In genomic region chr15:96350884-96351639, GRCh38 we compare ENCODE assay signal across 18 cellular contexts. TPM values are rescaled to one million over a fixed set of nuclear protein-coding genes. Genes with fewer than 3 reads are reported as not detected.
DNase-seq lines count a peak whose midpoint lies in the region; ATAC-seq, FAIRE-seq and TF ChIP-seq lines count a peak whose summit lies in the region.
"Had no signal": no experiment of that assay in that cellular context is flagged by ENCODE, and none has a peak within 500 bp of the region (broad histone marks: within the 10 kb centered on the region; RNA-seq: fewer than 3 reads in every experiment).

No MANE protein-coding gene starts in this region.

- DNase-seq in K562 (ENCODE audit: extremely low read depth in 1 of 4, low spot score in 3 of 4) (no peak), neural progenitor cell (ENCODE audit: low spot score) (no peak), tibial artery (peak in 1 of 2 donors; percentile 17), CD14-positive monocyte (ENCODE audit: low spot score) (no peak), DMS153 treated with DMSO at 0.1 percent for 48 hours (lab: John Stamatoyannopoulos, UW; ENCODE audit: unreplicated experiment) (no peak)
- no peak for DNase-seq in T-helper 2 cell treated with Interferon-gamma antibody and Interleukin-4, amounts not matched to agents 5 μg/mL and 100 μg/mL, for 36 hours (ENCODE audit: low spot score)
- DNase-seq: activated CD4-positive, alpha-beta T cell treated with anti-CD3 and anti-CD28 coated beads for 4 hours; activated naive CD4-positive, alpha-beta T cell treated with anti-CD3 and anti-CD28 coated beads for 36 hours; DND-41; effector CD8-positive, alpha-beta T cell; NCI-H146; NCI-H345; SHP77; T1000 had no signal

- H3K27me3 Mint-ChIP-seq in neural progenitor cell (ENCODE audit: insufficient read depth, low read depth) (peaks cover 28% of the 10 kb centered on the region), CD14-positive monocyte (ENCODE audit: low read depth in 3 of 3) (peaks cover 0 to 78% (median 32%) of the 10 kb centered on the region in 3 donors)
- H3K27me3 Mint-ChIP-seq in T-helper 2 cell treated with Interferon-gamma antibody and Interleukin-4, amounts not matched to agents 5 μg/mL and 100 μg/mL, for 36 hours (ENCODE audit: low read depth) = peaks cover 77% of the 10 kb centered on the region

- H3K27me3 ChIP-seq in K562 (ENCODE audit: control insufficient read depth in 2 of 2, insufficient read depth in 2 of 2, low read length in 2 of 2) (no peaks in the 10 kb centered on the region), esophagus (ENCODE audit: control insufficient read depth in 1 of 2, insufficient read depth in 2 of 2, low read length in 2 of 2) (no peaks in the 10 kb centered on the region), neural progenitor cell (peaks cover 69% of the 10 kb centered on the region), tibial artery (no peaks in the 10 kb centered on the region)

- CTCF ChIA-PET in K562 (lab: Yijun Ruan, JAX; ENCODE audit: low intra/inter-chr PET ratio) = no interaction called here

- intact Hi-C loops in K562 (cut with micrococcal nuclease) = no loop called here
- intact Hi-C loops in tibial artery (cut with DNase I; ENCODE audit: low total_unique reads) = loop anchor here (10.0 kb wide), 1 partner anchor 1676 kb away; no protein-coding TSS in a partner anchor
- intact Hi-C loops in CD14-positive monocyte (cut with micrococcal nuclease) = loop anchor here (10.0 kb wide), 1 partner anchor 884 kb away; no protein-coding TSS in a partner anchor

- POLR2A ChIA-PET in K562 (lab: Yijun Ruan, JAX) = no interaction called here

- H3F3A ChIP-seq in neural progenitor cell (ENCODE audit: low read depth) = peaks cover 90% of the 10 kb centered on the region

- H3K4me1 Mint-ChIP-seq in neural progenitor cell = peaks cover 77% of the 10 kb centered on the region
- no peaks in the 10 kb centered on the region for H3K4me1 Mint-ChIP-seq in T-helper 2 cell treated with Interferon-gamma antibody and Interleukin-4, amounts not matched to agents 5 μg/mL and 100 μg/mL, for 36 hours (ENCODE audit: low read depth)
- peaks cover 18% of the 10 kb centered on the region for H3K4me1 Mint-ChIP-seq in CD14-positive monocyte

- H3K79me2 ChIP-seq in K562 (ENCODE audit: control insufficient read depth, insufficient read depth, low read length) (peaks cover 21% of the 10 kb centered on the region; the same call in 2 of the 3 replicates), neural progenitor cell (ENCODE audit: low read depth) (peaks cover 65% of the 10 kb centered on the region)

- H3K4me3 Mint-ChIP-seq in neural progenitor cell (peak overlapping the region; percentile 71), CD14-positive monocyte (peak overlapping the region in 1 of 2 donors; percentile 63)
- no peak overlapping the region for H3K4me3 Mint-ChIP-seq in T-helper 2 cell treated with Interferon-gamma antibody and Interleukin-4, amounts not matched to agents 5 μg/mL and 100 μg/mL, for 36 hours
- H3K4me3 Mint-ChIP-seq: activated naive CD4-positive, alpha-beta T cell treated with anti-CD3 and anti-CD28 coated beads for 36 hours had no signal

- H3K36me3 ChIP-seq in K562 (ENCODE audit: control insufficient read depth, insufficient read depth, low read length) (peaks cover 11% of the 10 kb centered on the region; the same call in 2 of the 3 replicates), esophagus (ENCODE audit: control insufficient read depth in 2 of 2, insufficient read depth in 2 of 2, low read length in 1 of 2) (no peaks in the 10 kb centered on the region), neural progenitor cell (no peaks in the 10 kb centered on the region), tibial artery (no peaks in the 10 kb centered on the region)
- H3K36me3 ChIP-seq: breast epithelium had no signal

- peaks cover 14 to 40% of the 10 kb centered on the region in 2 experiments; a peak in 4 of 5 replicates for H3K4me1 ChIP-seq in K562 (replicated peaks in 1 of 2; ENCODE audit: control insufficient read depth in 2 of 2, insufficient read depth in 2 of 2, low read length in 2 of 2)
- H3K4me1 ChIP-seq in esophagus (ENCODE audit: control insufficient read depth in 2 of 2, insufficient read depth in 2 of 2, low read length in 1 of 2) = peaks cover 0 to 3% of the 10 kb centered on the region in 2 donors
- H3K4me1 ChIP-seq in neural progenitor cell = peaks cover 94% of the 10 kb centered on the region
- peaks cover 0 to 81% (median 36%) of the 10 kb centered on the region in 4 donors for H3K4me1 ChIP-seq in tibial artery

- TF ChIP-seq POLR2A in K562 (conservative IDR thresholded peaks at IDR 0.05) = no peak

- peaks cover 2% of the 10 kb centered on the region; the same call in 1 of the 2 replicates for H3K9me3 ChIP-seq in K562 (replicated peaks; ENCODE audit: control insufficient read depth, insufficient read depth, low read depth, low read length)
- peaks cover 0 to 5% of the 10 kb centered on the region in 2 donors for H3K9me3 ChIP-seq in esophagus (ENCODE audit: control insufficient read depth in 2 of 2, insufficient read depth in 1 of 2, low read depth in 1 of 2, low read length in 1 of 2)
- H3K9me3 ChIP-seq in neural progenitor cell (ENCODE audit: low read depth) = no peaks in the 10 kb centered on the region
- no peaks in the 10 kb centered on the region for H3K9me3 ChIP-seq in tibial artery
- H3K9me3 ChIP-seq: breast epithelium had no signal

- no peak for TF ChIP-seq EP300 in K562 (IDR thresholded peaks at IDR 0.05; ENCODE audit: low read length)

- no peak for TF ChIP-seq CTCF in K562 (IDR thresholded peaks at IDR 0.05 in 2 of 3, conservative IDR thresholded peaks at IDR 0.05 in 1 of 3; ENCODE audit: insufficient read depth in 2 of 3, low read depth in 1 of 3, low read length in 3 of 3)
- no peak for TF ChIP-seq CTCF in neural progenitor cell (IDR thresholded peaks at IDR 0.05)
- no peak for TF ChIP-seq CTCF in tibial artery (IDR thresholded peaks at IDR 0.05)
- no peak for TF ChIP-seq CTCF in CD14-positive monocyte (IDR thresholded peaks at IDR 0.05)

- no peaks in the 10 kb centered on the region for H3K9me1 ChIP-seq in K562 (ENCODE audit: control insufficient read depth, insufficient read depth, low read length)

- BruUV-seq in K562 (replicated peaks; lab: Mats Ljungman, UMichigan) = no TSS peak

- H3K27ac ChIP-seq in K562 (ENCODE audit: extremely low read depth, low read depth, low read length) (no peak overlapping the region), esophagus (ENCODE audit: low read depth in 2 of 2, low read length in 1 of 2) (peak overlapping the region; percentile 58 to 81), neural progenitor cell (no peak overlapping the region), tibial artery (peak overlapping the region; percentile 97 to 99)

- H3K4me3 ChIP-seq in K562 = no peak overlapping the region
- no peak overlapping the region for H3K4me3 ChIP-seq in esophagus (ENCODE audit: low read depth in 1 of 2, low read length in 2 of 2)
- H3K4me3 ChIP-seq in neural progenitor cell = peak overlapping the region; percentile 39
- peak overlapping the region; percentile 43 to 97 for H3K4me3 ChIP-seq in tibial artery

- WGBS in K562 (ENCODE audit: insufficient coverage, low coverage, missing lambda C conversion rate) = 90% methylated on average over 17 of the region's 19 CpGs
- 54 to 61% methylated on average over 19 of the region's 19 CpGs for WGBS in esophagus, 2 donors

- H3K4me2 ChIP-seq in K562 (ENCODE audit: insufficient read depth, low read length) (no peak overlapping the region), neural progenitor cell (peak overlapping the region; percentile 98)

- no peak overlapping the region for H3K9ac ChIP-seq in K562 (ENCODE audit: insufficient read depth in 1 of 2, low read depth in 2 of 2, low read length in 2 of 2)
- H3K9ac ChIP-seq in neural progenitor cell = no peak overlapping the region

- no peak for FAIRE-seq in K562 (lab: Jason Lieb, UNC)

- no peak for TF ChIP-seq RAD21 in K562 (CRISPR knock-in tag; conservative IDR thresholded peaks at IDR 0.05 in 1 of 2, IDR thresholded peaks at IDR 0.05 in 1 of 2)

- in situ Hi-C loops in K562 (cut with MboI) = loop anchor here (10.0 kb wide), 1 partner anchor 234 kb away; no protein-coding TSS in a partner anchor

- ATAC-seq in K562 (no peak), GM21825 (IDR thresholded peaks at IDR 0.05; ENCODE audit: unreplicated experiment) (no peak)

- H3K27ac Mint-ChIP-seq in neural progenitor cell = no peak overlapping the region
- no peak overlapping the region for H3K27ac Mint-ChIP-seq in T-helper 2 cell treated with Interferon-gamma antibody and Interleukin-4, amounts not matched to agents 5 μg/mL and 100 μg/mL, for 36 hours
- H3K27ac Mint-ChIP-seq in CD14-positive monocyte = no peak overlapping the region
- H3K27ac Mint-ChIP-seq: activated naive CD4-positive, alpha-beta T cell treated with anti-CD3 and anti-CD28 coated beads for 36 hours had no signal

- no peaks in the 10 kb centered on the region for H4K20me1 ChIP-seq in K562 (replicated peaks; ENCODE audit: control insufficient read depth, insufficient read depth, low read length)
- peaks cover 89% of the 10 kb centered on the region for H4K20me1 ChIP-seq in neural progenitor cell (ENCODE audit: low read depth)

- H3K36me3 Mint-ChIP-seq in neural progenitor cell = peaks cover 2% of the 10 kb centered on the region
- H3K36me3 Mint-ChIP-seq in T-helper 2 cell treated with Interferon-gamma antibody and Interleukin-4, amounts not matched to agents 5 μg/mL and 100 μg/mL, for 36 hours (ENCODE audit: low read depth) = no peaks in the 10 kb centered on the region
- H3K36me3 Mint-ChIP-seq in CD14-positive monocyte = peaks cover 0 to 4% of the 10 kb centered on the region in 2 donors

- H3K9me3 Mint-ChIP-seq in neural progenitor cell = no peaks in the 10 kb centered on the region
- no peaks in the 10 kb centered on the region for H3K9me3 Mint-ChIP-seq in T-helper 2 cell treated with Interferon-gamma antibody and Interleukin-4, amounts not matched to agents 5 μg/mL and 100 μg/mL, for 36 hours
- H3K9me3 Mint-ChIP-seq in CD14-positive monocyte = peaks cover 0 to 34% (median 13%) of the 10 kb centered on the region in 7 donors
- H3K9me3 Mint-ChIP-seq: activated naive CD4-positive, alpha-beta T cell treated with anti-CD3 and anti-CD28 coated beads for 36 hours had no signal

- H2AFZ ChIP-seq in K562 (ENCODE audit: low read depth, low read length) = no peak overlapping the region
- H2AFZ ChIP-seq in neural progenitor cell (replicated peaks) = no peak overlapping the region

RNA-seq across cellular contexts. Expression of gene NR2F2, which starts 20.6 kb away (rescaled TPM):
- 16.8 and 21.5 TPM in 2 replicates for total RNA-seq in K562 (2011; cell fraction: chromatin; rRNA removed; ENCODE audit: low replicate concordance)
- 10.5 and 13.2 TPM in 2 replicates for total RNA-seq in K562 (2011; cell fraction: nucleolus; rRNA removed)
- total RNA-seq in K562 (2011; cell fraction: nucleoplasm; rRNA removed) = 14.2 and 23.5 TPM in 2 replicates
- total RNA-seq in K562 (2014; rRNA removed) = 6.8 and 8.3 TPM in 2 replicates
- 8.3 and 9.9 TPM in 2 replicates for total RNA-seq in K562 (2014; rRNA removed; fragmentation: Illumina TruSeq; extraction: Trizol)
- 11.9 and 13.1 TPM in 2 replicates for total RNA-seq in K562 (2015; rRNA removed; fragmentation: Illumina TruSeq; extraction: Trizol)
- 49.7 and 51.8 TPM in 2 replicates for total RNA-seq in K562 (2021)
- polyA plus RNA-seq in K562 (2011; rRNA removed) = 6.0 and 10.9 TPM in 2 replicates
- polyA plus RNA-seq in K562 (2011; cell fraction: cytosol; rRNA removed) = 7.7 and 13.7 TPM in 2 replicates
- polyA plus RNA-seq in K562 (2011; cell fraction: nucleus; rRNA removed) = 11.9 and 16.2 TPM in 2 replicates
- 35.3 and 71.0 TPM in 2 replicates for polyA plus RNA-seq in K562 (2012)
- 41.0 and 41.5 TPM in 2 replicates for polyA plus RNA-seq in K562 (2014; fragmentation: Illumina TruSeq; extraction: Trizol)
- 10 to 100 TPM in 1 of 2 experiments, 1 to 10 TPM in 1; 9.7 to 11.1 TPM for polyA plus RNA-seq in K562 (2014; fragmentation: Nextera tagmentation; extraction: Ambion mirVana)
- 21.8 and 24.2 TPM in 2 replicates for polyA plus RNA-seq in K562 (2014; rRNA removed)
- 5.4 TPM in 2 replicates for polyA minus RNA-seq in K562 (2011; rRNA and poly(A)+ RNA removed)
- polyA minus RNA-seq in K562 (2011; cell fraction: cytosol; rRNA and poly(A)+ RNA removed) = 17.7 and 27.6 TPM in 2 replicates
- polyA minus RNA-seq in K562 (2011; cell fraction: nucleus; rRNA and poly(A)+ RNA removed) = 9.8 and 9.9 TPM in 2 replicates
- 1 to 10 TPM; 5.0 to 9.3 TPM for polyA plus RNA-seq in esophagus
- 24.6 and 32.1 TPM in 2 replicates for total RNA-seq in neural progenitor cell (ENCODE audit: low replicate concordance)
- polyA plus RNA-seq in CD14-positive monocyte = not detected
- total RNA-seq: activated naive CD4-positive, alpha-beta T cell treated with anti-CD3 and anti-CD28 coated beads for 36 hours; mononuclear cell had no signal

Comparison
In these comparisons a context has a peak if more than half of its experiments do, and no peak if none do; other contexts are left out.
1. H3K27ac ChIP-seq: peak in esophagus (2 of 2) and tibial artery (2 of 2); none in K562 (single experiment) and neural progenitor cell (single experiment).
2. H3K4me3 ChIP-seq: peak in neural progenitor cell (single experiment) and tibial artery (2 of 2); none in K562 (single experiment) and esophagus (0 of 2).
3. RNA of gene NR2F2, which starts 20.6 kb away (polyA plus RNA-seq): 6.0 to 71.0 TPM in K562 and 5.0 to 9.3 TPM in esophagus; not detected in CD14-positive monocyte; every median in the first group is over 4 times any median in the second.